ENCODE assay signal across 8 cellular contexts in genomic region chr2:223896751-223897320, GRCh38. TPM values are rescaled to one million over a fixed set of nuclear protein-coding genes. Genes with fewer than 3 reads are reported as not detected.
DNase-seq lines count a peak whose midpoint lies in the region; ATAC-seq and TF ChIP-seq lines count a peak whose summit lies in the region.

No MANE protein-coding gene starts in this region.

- H2AFZ ChIP-seq in mammary epithelial cell (ENCODE audit: low read depth, low read length): no peak overlapping the region

- CTCF ChIA-PET in mammary epithelial cell (lab: Charles Lee; ENCODE audit: low non-redundant PET): no interaction called here

- H3K4me2 ChIP-seq in mammary epithelial cell (ENCODE audit: insufficient read depth, low read depth, low read length): no peak overlapping the region

- no peaks in the 10 kb centered on the region for H4K20me1 ChIP-seq in mammary epithelial cell (ENCODE audit: insufficient read depth, low read length)

- H3K79me2 ChIP-seq in mammary epithelial cell (ENCODE audit: insufficient read depth, low read length): no peaks in the 10 kb centered on the region

- intact Hi-C loops in mammary epithelial cell (cut with micrococcal nuclease) (loop anchor here (5.0 kb wide), 2 partner anchors 45 to 60 kb away; partner anchors contain the start of gene MRPL44), esophagus squamous epithelium (cut with DNase I) (no loop called here)

- BruUV-seq in mammary epithelial cell (replicated peaks; lab: Mats Ljungman, UMichigan): no TSS peak

- H3K27me3 ChIP-seq in mammary epithelial cell (ENCODE audit: insufficient read depth, low read length) (no peaks in the 10 kb centered on the region), esophagus squamous epithelium (no peaks in the 10 kb centered on the region)

- in situ Hi-C loops in mammary epithelial cell (cut with MboI; ENCODE audit: low sequenced_read_pairs in 2 of 2): no loop called here

- TF ChIP-seq POLR2A in esophagus squamous epithelium (IDR thresholded peaks at IDR 0.05): no peak

- no peaks in the 10 kb centered on the region for H3K9me3 ChIP-seq in mammary epithelial cell (replicated peaks; ENCODE audit: insufficient read depth, low read length)
- no peaks in the 10 kb centered on the region for H3K9me3 ChIP-seq in esophagus squamous epithelium

- TF ChIP-seq CTCF in mammary epithelial cell (conservative IDR thresholded peaks at IDR 0.05 in 1 of 2, IDR thresholded peaks at IDR 0.05 in 1 of 2; ENCODE audit: extremely low read depth in 1 of 2, insufficient read depth in 1 of 2, low read depth in 1 of 2, low read length in 2 of 2) (no peak), foreskin fibroblast (IDR thresholded peaks at IDR 0.05; ENCODE audit: low read depth, low read length) (no peak), esophagus squamous epithelium (IDR thresholded peaks at IDR 0.05) (no peak)

- peak overlapping the region; percentile 21 for H3K27ac ChIP-seq in mammary epithelial cell (ENCODE audit: insufficient read depth, low read depth, low read length)
- H3K27ac ChIP-seq in esophagus squamous epithelium: no peak overlapping the region

- no peak overlapping the region for H3K9ac ChIP-seq in mammary epithelial cell (ENCODE audit: insufficient read depth, low read length)

- H3K36me3 ChIP-seq in mammary epithelial cell (ENCODE audit: insufficient read depth, low read length) (peaks cover 19% of the 10 kb centered on the region), esophagus squamous epithelium (peaks cover 3 to 82% (median 22%) of the 10 kb centered on the region in 3 donors)

- peak; percentile 43 for DNase-seq in EL
- peak; percentile 51 for DNase-seq in mammary epithelial cell
- DNase-seq in foreskin fibroblast: no peak
- no peak for DNase-seq in esophagus squamous epithelium (lab: John Stamatoyannopoulos, UW)
- no peak for DNase-seq in central memory CD4-positive, alpha-beta T cell
- no peak for DNase-seq in SKM-1 treated with dmso at 0.1 percent for 144 hours (lab: John Stamatoyannopoulos, UW; ENCODE audit: unreplicated experiment)

- WGBS in mammary epithelial cell (ENCODE audit: low coverage, missing lambda C conversion rate): 94% methylated on average over 5 of the region's 5 CpGs
- WGBS in esophagus squamous epithelium, 2 donors: 38 to 39% methylated on average over 5 of the region's 5 CpGs

- ATAC-seq in GM21367 (IDR thresholded peaks at IDR 0.05; ENCODE audit: unreplicated experiment) (peak; percentile 61), HG03469 (IDR thresholded peaks at IDR 0.05; ENCODE audit: unreplicated experiment) (peak; percentile 46)

- dilution Hi-C loops in mammary epithelial cell (cut with HindIII; ENCODE audit: low sequenced_read_pairs): no loop called here

- H3K4me3 ChIP-seq in mammary epithelial cell (replicated peaks in 1 of 3; ENCODE audit: insufficient read depth in 1 of 3, low read depth in 2 of 3, low read length in 3 of 3): no peak overlapping the region
- H3K4me3 ChIP-seq in foreskin fibroblast (ENCODE audit: low read depth in 1 of 2, low read length in 2 of 2): no peak overlapping the region
- no peak overlapping the region for H3K4me3 ChIP-seq in esophagus squamous epithelium

- H3K4me1 ChIP-seq in mammary epithelial cell (ENCODE audit: insufficient read depth, low read length): peaks cover 6% of the 10 kb centered on the region
- no peaks in the 10 kb centered on the region for H3K4me1 ChIP-seq in esophagus squamous epithelium

RNA-seq across cellular contexts. Expression of gene WDFY1, which starts 48.3 kb away (rescaled TPM):
- 10 to 100 TPM; 55.6 to 96.0 TPM for total RNA-seq in mammary epithelial cell
- 42.8 TPM for polyA plus RNA-seq in mammary epithelial cell
- 69.1 TPM for polyA minus RNA-seq in mammary epithelial cell
- total RNA-seq in esophagus squamous epithelium: 10 to 100 TPM; 13.8 to 36.4 (median 21.3) TPM

RNA-seq across cellular contexts. Expression of gene AP1S3, which starts 59.5 kb away (rescaled TPM):
- total RNA-seq in mammary epithelial cell (10 to 100 TPM; 32.0 to 41.1 TPM), esophagus squamous epithelium (10 to 100 TPM; 11.3 to 27.4 (median 15.6) TPM)
- polyA plus RNA-seq in mammary epithelial cell: 26.0 TPM
- polyA minus RNA-seq in mammary epithelial cell: 20.5 TPM

Comparison
In these comparisons a context has a peak if more than half of its experiments do, and no peak if none do; other contexts are left out.
1. DNase-seq: peak in EL (single experiment) and mammary epithelial cell (single experiment); none in foreskin fibroblast (0 of 2), esophagus squamous epithelium (single experiment), central memory CD4-positive, alpha-beta T cell (single experiment) and SKM-1 treated with dmso at 0.1 percent for 144 hours (single experiment).